Comparison of ENCODE assay signal across 8 cellular contexts in the genomic region with DNA sequence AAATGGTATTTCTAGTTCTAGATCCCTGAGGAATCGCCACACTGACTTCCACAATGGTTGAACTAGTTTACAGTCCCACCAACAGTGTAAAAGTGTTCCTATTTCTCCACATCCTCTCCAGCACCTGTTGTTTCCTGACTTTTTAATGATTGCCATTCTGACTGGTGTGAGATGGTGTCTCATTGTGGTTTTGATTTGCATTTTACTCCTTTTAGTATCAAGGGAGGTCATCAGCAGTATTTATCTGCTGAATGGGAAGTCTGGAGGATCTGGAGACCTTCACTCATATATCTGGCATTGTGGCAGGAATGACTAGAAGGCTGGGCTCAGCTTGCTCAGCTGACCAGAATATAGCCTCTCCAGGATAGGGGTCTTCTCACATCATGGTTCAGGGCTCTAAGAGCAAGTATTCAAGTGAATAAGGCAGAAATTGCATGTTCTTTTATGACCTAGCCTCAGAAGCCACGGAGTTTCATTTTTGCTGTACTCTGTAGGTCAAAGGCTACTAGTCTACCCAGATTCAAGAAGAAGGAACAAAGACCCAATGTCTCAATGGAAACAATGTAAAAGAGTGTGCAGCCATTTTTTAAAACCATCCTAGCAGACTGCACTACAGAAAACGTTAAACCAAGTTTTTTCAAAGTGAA.
DNase-seq lines count a peak whose midpoint lies in the region; ATAC-seq, FAIRE-seq and TF ChIP-seq lines count a peak whose summit lies in the region.
"Not testable (repeated sequence)": the region's sequence is repeated elsewhere in the genome, so short reads cannot be mapped to it uniquely, and the experiment has no call there.

No MANE protein-coding gene starts in this region.

- H3K4me2 ChIP-seq in GM12878 (ENCODE audit: control insufficient read depth, insufficient read depth), result not testable (repeated sequence)

- H3K27ac Mint-ChIP-seq in activated T-cell treated with anti-CD3 and anti-CD28 coated beads, Interleukin-2, amount 50 U/mL, for 24 hours, result peak overlapping the region; percentile 41
- peak overlapping the region; percentile 77 for H3K27ac Mint-ChIP-seq in stimulated activated naive CD8-positive, alpha-beta T cell treated with anti-CD3 and anti-CD28 coated beads, Interleukin-15, Interleukin-2, amounts not matched to agents 100 ng/mL and 50 ng/mL, for 24 hours

- SMC1A ChIA-PET in GM12878 (lab: Charles Lee; ENCODE audit: uncharacterized antibody, unreplicated experiment), result interaction anchor here (0.5 kb wide), 1 partner anchor 723 kb away, joined by 4 read pairs; no protein-coding TSS in a partner anchor

- RAD21 ChIA-PET in GM12878 (lab: Charles Lee; ENCODE audit: unreplicated experiment), result not testable (repeated sequence)

- ATAC-seq in GM18511 (IDR thresholded peaks at IDR 0.05; ENCODE audit: unreplicated experiment) (peak; percentile 34), GM19468 (IDR thresholded peaks at IDR 0.05; ENCODE audit: extremely low read depth, unreplicated experiment) (peak; percentile 12), HG03060 (IDR thresholded peaks at IDR 0.05; ENCODE audit: low read depth, unreplicated experiment) (peak; percentile 38), HG03469 (IDR thresholded peaks at IDR 0.05; ENCODE audit: unreplicated experiment) (peak; percentile 53), GM12878 (peak; percentile 8; the same call in 1 of the 3 replicates)

- peaks cover 15% of the 10 kb centered on the region for H3K4me1 Mint-ChIP-seq in activated T-cell treated with anti-CD3 and anti-CD28 coated beads, Interleukin-2, amount 50 U/mL, for 24 hours (ENCODE audit: low read depth)
- H3K4me1 Mint-ChIP-seq in stimulated activated naive CD8-positive, alpha-beta T cell treated with anti-CD3 and anti-CD28 coated beads, Interleukin-15, Interleukin-2, amounts not matched to agents 100 ng/mL and 50 ng/mL, for 24 hours (ENCODE audit: low read depth), result peaks cover 14% of the 10 kb centered on the region

- not testable (repeated sequence) for H3K4me1 ChIP-seq in GM12878 (ENCODE audit: control insufficient read depth, insufficient read depth, low read length)

- H4K20me1 ChIP-seq in GM12878 (ENCODE audit: control insufficient read depth, insufficient read depth), result not testable (repeated sequence)

- TF ChIP-seq CTCF in GM12878 (IDR thresholded peaks at IDR 0.05 in 2 of 3, conservative IDR thresholded peaks at IDR 0.05 in 1 of 3; ENCODE audit: control insufficient read depth in 2 of 3, extremely low read depth in 1 of 3, insufficient read depth in 1 of 3, low read depth in 3 of 3, low read length in 3 of 3), result not testable (repeated sequence)

- TF ChIP-seq RAD21 in GM12878 (IDR thresholded peaks at IDR 0.05; ENCODE audit: insufficient read depth, low read depth, low read length), result not testable (repeated sequence)

- BruUV-seq in GM12878 (replicated peaks; lab: Mats Ljungman, UMichigan), result not testable (repeated sequence)

- not testable (repeated sequence) for H3K27me3 ChIP-seq in GM12878 (replicated peaks in 1 of 2; ENCODE audit: control insufficient read depth in 2 of 2, insufficient read depth in 2 of 2, low read length in 1 of 2)

- peak; percentile 18 for DNase-seq in OCI-M1 (lab: John Stamatoyannopoulos, UW)
- not testable (repeated sequence) for DNase-seq in activated T-cell treated with anti-CD3 and anti-CD28 coated beads, Interleukin-2, amount 50 U/mL, for 24 hours; GM12878 (ENCODE audit: low read depth, low spot score)

- not testable (repeated sequence) for H3K36me3 Mint-ChIP-seq in activated T-cell treated with anti-CD3 and anti-CD28 coated beads, Interleukin-2, amount 50 U/mL, for 24 hours (ENCODE audit: low read depth); stimulated activated naive CD8-positive, alpha-beta T cell treated with anti-CD3 and anti-CD28 coated beads, Interleukin-15, Interleukin-2, amounts not matched to agents 100 ng/mL and 50 ng/mL, for 24 hours (ENCODE audit: low read depth)

- TF ChIP-seq POLR2A in GM12878 (IDR thresholded peaks at IDR 0.05; ENCODE audit: low read depth, low read length), result not testable (repeated sequence)

- intact Hi-C loops in GM12878 (cut with micrococcal nuclease; ENCODE audit: unreplicated experiment), result not testable (repeated sequence)

- H3K9me3 ChIP-seq in GM12878 (replicated peaks; ENCODE audit: control insufficient read depth, insufficient read depth, low read length), result not testable (repeated sequence)

- H3K4me3 ChIP-seq in GM12878, result not testable (repeated sequence)

- not testable (repeated sequence) for H3K9me3 Mint-ChIP-seq in activated T-cell treated with anti-CD3 and anti-CD28 coated beads, Interleukin-2, amount 50 U/mL, for 24 hours; stimulated activated naive CD8-positive, alpha-beta T cell treated with anti-CD3 and anti-CD28 coated beads, Interleukin-15, Interleukin-2, amounts not matched to agents 100 ng/mL and 50 ng/mL, for 24 hours

- not testable (repeated sequence) for FAIRE-seq in GM12878 (lab: Jason Lieb, UNC)

- WGBS in GM12878 (ENCODE audit: insufficient coverage, insufficient replicate concordance, low lambda C conversion rate, missing lambda C conversion rate), result 17% methylated on average over 2 of the region's 3 CpGs

- not testable (repeated sequence) for H3K36me3 ChIP-seq in GM12878 (ENCODE audit: control insufficient read depth in 2 of 2, insufficient read depth in 2 of 2, low read length in 1 of 2)

- H3K4me3 Mint-ChIP-seq in activated T-cell treated with anti-CD3 and anti-CD28 coated beads, Interleukin-2, amount 50 U/mL, for 24 hours, result not testable (repeated sequence)
- peak overlapping the region; percentile 11 for H3K4me3 Mint-ChIP-seq in stimulated activated naive CD8-positive, alpha-beta T cell treated with anti-CD3 and anti-CD28 coated beads, Interleukin-15, Interleukin-2, amounts not matched to agents 100 ng/mL and 50 ng/mL, for 24 hours

- H3K27ac ChIP-seq in GM12878 (ENCODE audit: control insufficient read depth, insufficient read depth), result not testable (repeated sequence)

- H3K9ac ChIP-seq in GM12878 (ENCODE audit: control insufficient read depth, insufficient read depth, low read length), result not testable (repeated sequence)

- H3K79me2 ChIP-seq in GM12878 (ENCODE audit: control insufficient read depth, insufficient read depth, low read length), result not testable (repeated sequence)

- POLR2A ChIA-PET in GM12878 (lab: Charles Lee), result not testable (repeated sequence)

- in situ Hi-C loops in GM12878 (cut with MboI), result not testable (repeated sequence)

- CTCF ChIA-PET in GM12878 (lab: Yijun Ruan, JAX), result not testable (repeated sequence)

- not testable (repeated sequence) for H3K27me3 Mint-ChIP-seq in activated T-cell treated with anti-CD3 and anti-CD28 coated beads, Interleukin-2, amount 50 U/mL, for 24 hours; stimulated activated naive CD8-positive, alpha-beta T cell treated with anti-CD3 and anti-CD28 coated beads, Interleukin-15, Interleukin-2, amounts not matched to agents 100 ng/mL and 50 ng/mL, for 24 hours

- not testable (repeated sequence) for TF ChIP-seq EP300 in GM12878 (IDR thresholded peaks at IDR 0.05; ENCODE audit: borderline replicate concordance in 1 of 2, control insufficient read depth in 1 of 2, low read depth in 2 of 2, low read length in 2 of 2)

- H2AFZ ChIP-seq in GM12878 (ENCODE audit: control insufficient read depth, low read depth, low read length), result not testable (repeated sequence)

TF ChIP-seq in GM12878, 131 proteins besides CTCF, POLR2A, EP300 and RAD21:
- TF ChIP-seq NR2F1 (conservative IDR thresholded peaks at IDR 0.05), result 0 out of 2 replicates have a peak, but pooled peaks have one; percentile 43
